ENCODE assay signal across 8 cellular contexts in the genomic region with DNA sequence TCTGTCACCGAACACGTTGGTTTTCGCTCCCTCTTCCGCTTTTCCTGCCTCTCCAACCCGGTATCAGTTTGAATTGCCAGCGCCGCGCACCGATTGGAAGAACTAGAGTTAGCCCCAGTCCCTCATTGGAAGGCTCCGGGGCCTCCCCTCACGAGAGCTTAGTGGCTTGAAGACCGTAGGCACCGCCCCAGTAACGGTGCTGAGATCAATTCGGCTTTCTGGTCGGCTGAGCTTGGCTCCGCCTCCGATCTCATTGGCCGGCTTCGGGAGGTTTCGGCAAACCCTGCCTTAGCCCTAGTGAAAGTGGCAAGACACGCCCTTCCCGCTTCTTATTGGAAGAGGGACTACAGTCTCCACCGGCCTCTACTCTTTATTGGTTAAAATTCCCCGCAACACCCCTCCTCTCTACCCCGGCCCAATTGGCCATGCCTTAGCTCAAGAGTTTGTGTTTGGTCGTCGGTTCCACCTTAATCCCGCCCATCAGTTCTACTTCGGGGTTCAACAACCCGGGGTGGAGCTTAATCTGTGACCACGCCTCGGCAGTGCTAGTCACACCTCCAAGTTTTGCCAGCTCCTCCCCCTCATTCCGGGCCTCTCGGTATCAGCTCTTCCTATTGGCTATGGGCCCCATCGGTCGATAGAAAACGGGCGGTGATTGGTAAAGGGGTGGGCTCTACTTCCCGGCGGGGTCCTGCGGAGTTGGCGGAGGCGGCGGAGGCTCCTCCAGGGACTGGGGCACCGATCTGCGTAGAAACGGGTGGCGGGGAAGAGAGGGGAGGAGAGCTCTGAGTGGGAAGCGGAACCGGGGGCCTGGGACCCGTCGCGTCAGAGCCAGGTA. TPM values are rescaled to one million over a fixed set of nuclear protein-coding genes. Genes with fewer than 3 reads are reported as not detected.
DNase-seq lines count a peak whose midpoint lies in the region; ATAC-seq and TF ChIP-seq lines count a peak whose summit lies in the region.
"Not testable (repeated sequence)": the region's sequence is repeated elsewhere in the genome, so short reads cannot be mapped to it uniquely, and the experiment has no call there.

A gene (minus strand): TSS at position 51 of the 838 bp plus-strand sequence. CDS start 851 bp downstream, outside the sequence.
A gene (plus strand): TSS at position 686 of the 838 bp plus-strand sequence. CDS start 2,472 bp downstream, outside the sequence.

- H3K4me3 ChIP-seq in right atrium auricular region = peak within 1 kb of the TSS; percentile 48 to 51
- not testable (repeated sequence) for H3K4me3 ChIP-seq in aorta (ENCODE audit: low read length in 2 of 2)

- not testable (repeated sequence) for H3K27me3 ChIP-seq in right atrium auricular region; aorta (ENCODE audit: control insufficient read depth in 1 of 2, insufficient read depth in 2 of 2, low read length in 1 of 2)

- not testable (repeated sequence) for TF ChIP-seq POLR2A in GM18505 (IDR thresholded peaks at IDR 0.05; ENCODE audit: borderline replicate concordance, extremely low read depth, insufficient read depth, insufficient read length)

- 0 to 1% methylated on average over 26 to 40 of the region's 54 CpGs for WGBS in aorta, 2 donors

- H3K9me3 ChIP-seq in right atrium auricular region; aorta (ENCODE audit: control insufficient read depth, low read length): not testable (repeated sequence)

- peak; percentile 82 for ATAC-seq in GM18505 (IDR thresholded peaks at IDR 0.05; ENCODE audit: unreplicated experiment)
- peak; percentile 88 for ATAC-seq in HG02970 (IDR thresholded peaks at IDR 0.05; ENCODE audit: low FRiP score, unreplicated experiment)
- peak; percentile 93 for ATAC-seq in aorta (ENCODE audit: low FRiP score)

- not testable (repeated sequence) for H3K36me3 ChIP-seq in right atrium auricular region; aorta (ENCODE audit: control insufficient read depth in 1 of 2, insufficient read depth in 2 of 2, low read length in 1 of 2)

- not testable (repeated sequence) for H3K4me1 ChIP-seq in right atrium auricular region; aorta (ENCODE audit: control insufficient read depth in 1 of 2, insufficient read depth in 2 of 2, low read length in 2 of 2)

- DNase-seq in NCI-H1930 (lab: John Stamatoyannopoulos, UW) (peak; percentile 94 to 95), T-helper 2 cell (peak; percentile 64 to 99 (median 88)), amniotic stem cell (lab: John Stamatoyannopoulos, UW) (peak; percentile 98), right atrium auricular region (ENCODE audit: low spot score) (peak; percentile 99), pulmonary artery endothelial cell (ENCODE audit: low read depth, low spot score) (peak; percentile 97), aorta (peak; percentile 95 to 96)

- H3K27ac ChIP-seq in right atrium auricular region (peak within 1 kb of the TSS; percentile 66 to 77), aorta (ENCODE audit: low read depth in 1 of 2, low read length in 2 of 2) (peak within 1 kb of the TSS in 1 of 2 donors; percentile 40)

- intact Hi-C loops in aorta (cut with DNase I) = not testable (repeated sequence)

- TF ChIP-seq CTCF in right atrium auricular region (IDR thresholded peaks at IDR 0.05) = not testable (repeated sequence)

RNA-seq across cellular contexts. Expression of the first gene that starts in this region (rescaled TPM):
- total RNA-seq in right atrium auricular region = under 1 TPM in 1 of 2 donors, not detected in 1; 0.59 TPM
- 2.2 and 6.9 TPM in 2 replicates for total RNA-seq in pulmonary artery endothelial cell
- total RNA-seq in aorta = 1 to 10 TPM in 1 of 2 donors, under 1 TPM in 1; 0.78 to 1.1 TPM
- polyA plus RNA-seq in aorta = under 1 TPM in 1 of 2 donors, not detected in 1; 0.23 TPM

RNA-seq across cellular contexts. Expression of the second gene that starts in this region (rescaled TPM):
- 10 to 100 TPM in 1 of 2 donors, 1 to 10 TPM in 1; 7.8 to 27.6 TPM for total RNA-seq in right atrium auricular region
- total RNA-seq in pulmonary artery endothelial cell = 20.0 and 27.3 TPM in 2 replicates
- 10 to 100 TPM; 37.3 to 42.7 TPM for total RNA-seq in aorta
- 1 to 10 TPM; 4.4 to 6.7 TPM for polyA plus RNA-seq in aorta
